1 cellular context compared by ENCODE assay signal in genomic region chr16:16048904-16049582, GRCh38.
TF ChIP-seq lines count a peak whose summit lies in the region.

No MANE protein-coding gene starts in this region.

TF ChIP-seq in WTC11, 78 proteins besides CTCF, POLR2A, EP300 and RAD21 (continued from another document):
- TF ChIP-seq USF1 (CRISPR knock-in tag; IDR thresholded peaks at IDR 0.05), result peak; percentile 72
